In the genomic region with DNA sequence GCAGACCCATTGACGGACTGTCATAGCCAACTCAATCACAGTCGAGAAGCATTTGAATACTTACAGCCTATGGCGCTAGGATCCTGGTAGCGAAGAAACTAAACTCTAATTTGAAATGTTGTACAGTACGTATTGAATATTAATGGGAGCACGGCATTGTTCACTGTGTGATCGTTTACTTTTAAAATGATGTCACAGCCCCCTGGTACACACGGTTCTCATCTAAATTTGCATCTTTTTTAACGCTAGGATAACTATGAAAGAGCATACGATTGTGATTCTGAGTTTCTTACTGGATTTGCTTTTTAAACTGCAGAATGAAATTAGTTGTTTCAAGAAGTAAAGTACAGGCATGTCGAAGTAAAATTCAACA, we compare ENCODE assay signal across 8 cellular contexts. TPM values are rescaled to one million over a fixed set of nuclear protein-coding genes. Genes with fewer than 3 reads are reported as not detected.
A peak's percentile ranks its signal among the peaks of the same experiment; 100 is the strongest.
DNase-seq lines count a peak whose midpoint lies in the region; ATAC-seq, FAIRE-seq and TF ChIP-seq lines count a peak whose summit lies in the region.

No MANE protein-coding gene starts in this region.

- peak overlapping the region; percentile 97 for H3K27ac Mint-ChIP-seq in astrocyte (ENCODE audit: unreplicated experiment)

- no peaks in the 10 kb centered on the region for H4K20me1 ChIP-seq in astrocyte (ENCODE audit: insufficient read depth, low read length)

- H3K23ac ChIP-seq in mesendoderm (ENCODE audit: low read length) = no peak overlapping the region

- H3K9ac ChIP-seq in astrocyte (ENCODE audit: low read length) (peak overlapping the region; percentile 87), mesendoderm (ENCODE audit: low read length) (peak overlapping the region; percentile 80)

- no peaks in the 10 kb centered on the region for H3K9me3 Mint-ChIP-seq in astrocyte (ENCODE audit: unreplicated experiment)

- H3K27ac ChIP-seq in astrocyte (ENCODE audit: low read depth, low read length) (peak overlapping the region; percentile 91), mesendoderm (ENCODE audit: low read depth, low read length) (peak overlapping the region; percentile 98)

- peaks cover 8% of the 10 kb centered on the region for H3K4me1 Mint-ChIP-seq in astrocyte (ENCODE audit: low read depth, unreplicated experiment)

- H3K79me2 ChIP-seq in astrocyte (ENCODE audit: insufficient read depth, low read length) = peaks cover 34% of the 10 kb centered on the region
- H3K79me2 ChIP-seq in mesendoderm (ENCODE audit: control insufficient read depth, insufficient read depth, low read length) = peaks cover 6% of the 10 kb centered on the region

- FAIRE-seq in astrocyte (lab: Jason Lieb, UNC) = no peak

- peak overlapping the region; percentile 94 for H3K18ac ChIP-seq in mesendoderm (ENCODE audit: low read length)

- no peaks in the 10 kb centered on the region for H3K36me3 Mint-ChIP-seq in astrocyte (ENCODE audit: low read depth, unreplicated experiment)

- peak overlapping the region; percentile 95 for H3K4me3 ChIP-seq in GM12864 (ENCODE audit: low read depth, low read length)
- peak overlapping the region; percentile 86 for H3K4me3 ChIP-seq in astrocyte (ENCODE audit: insufficient read depth, low read depth, low read length)
- no peak overlapping the region for H3K4me3 ChIP-seq in mesendoderm (ENCODE audit: low read length)

- peak overlapping the region; percentile 57 for H2BK5ac ChIP-seq in mesendoderm (ENCODE audit: low read length)

- peaks cover 2% of the 10 kb centered on the region for H3K79me1 ChIP-seq in mesendoderm (ENCODE audit: low read length)

- H3K4ac ChIP-seq in mesendoderm (ENCODE audit: low read depth, low read length) = peak overlapping the region; percentile 73

- no peak overlapping the region for H2AK5ac ChIP-seq in mesendoderm (ENCODE audit: low read length)

- H3K4me2 ChIP-seq in astrocyte (ENCODE audit: low read length) (peak overlapping the region; percentile 92), mesendoderm (ENCODE audit: low read length) (no peak overlapping the region)

- H3K56ac ChIP-seq in mesendoderm (ENCODE audit: low read length) = peak overlapping the region; percentile 96

- H3K27me3 ChIP-seq in astrocyte (ENCODE audit: insufficient read depth, low read length) (no peaks in the 10 kb centered on the region), mesendoderm (ENCODE audit: insufficient read depth, low read length, poor library complexity) (no peaks in the 10 kb centered on the region)

- DNase-seq in GM12864 (ENCODE audit: low read depth) (no peak), astrocyte (ENCODE audit: low read depth) (no peak), mesendoderm (no peak), cerebellar nuclear complex (lab: John Stamatoyannopoulos, UW) (no peak), AG08395 (ENCODE audit: low spot score) (no peak), GM13977 (ENCODE audit: low spot score) (no peak), HK-2 (ENCODE audit: unreplicated experiment) (no peak)

- WGBS in mesendoderm (ENCODE audit: extremely low coverage, insufficient coverage, low lambda C conversion rate) = no CpG with 5 or more reads among the region's 11 CpGs

- no peak overlapping the region for H4K5ac ChIP-seq in mesendoderm (ENCODE audit: low read length)

- in situ Hi-C loops in GM13977 (cut with MboI; ENCODE audit: low pct_unique_long_range_greater_than_20kb, low sequenced_read_pairs, unreplicated experiment) = no loop called here

- no peaks in the 10 kb centered on the region for H3K9me3 ChIP-seq in astrocyte (ENCODE audit: insufficient read depth, low read depth, low read length)

- no peak overlapping the region for H2BK15ac ChIP-seq in mesendoderm (replicated peaks; ENCODE audit: low read depth)

- H4K8ac ChIP-seq in mesendoderm (ENCODE audit: low read depth, low read length) = peak overlapping the region; percentile 65

- peak; percentile 4 for ATAC-seq in HG02884 (IDR thresholded peaks at IDR 0.05; ENCODE audit: unreplicated experiment)

- H2BK120ac ChIP-seq in mesendoderm (ENCODE audit: low read depth, low read length) = no peak overlapping the region

- H3K36me3 ChIP-seq in astrocyte (ENCODE audit: insufficient read depth, low read length) (no peaks in the 10 kb centered on the region), mesendoderm (ENCODE audit: control insufficient read depth, insufficient read depth, low read length) (no peaks in the 10 kb centered on the region)

- H3K4me3 Mint-ChIP-seq in astrocyte (ENCODE audit: unreplicated experiment) = peak overlapping the region; percentile 85

- TF ChIP-seq CTCF in GM12864 (IDR thresholded peaks at IDR 0.05; ENCODE audit: low read depth, low read length, missing control alignments) = no peak
- TF ChIP-seq CTCF in astrocyte (IDR thresholded peaks at IDR 0.05; ENCODE audit: insufficient read depth, low read depth, low read length) = no peak
- no peak for TF ChIP-seq CTCF in GM13977 (IDR thresholded peaks at IDR 0.05; ENCODE audit: extremely low read depth, insufficient read depth, missing control alignments)

- H3K4me1 ChIP-seq in astrocyte (ENCODE audit: insufficient read depth, low read length) (peaks cover 17% of the 10 kb centered on the region), mesendoderm (ENCODE audit: control insufficient read depth, low read depth, low read length) (peaks cover 3% of the 10 kb centered on the region)

- H3K27me3 Mint-ChIP-seq in astrocyte (ENCODE audit: low read depth, unreplicated experiment) = no peaks in the 10 kb centered on the region

- H2AFZ ChIP-seq in astrocyte (ENCODE audit: low read depth, low read length) = peak overlapping the region; percentile 95

RNA-seq across cellular contexts. Expression of gene NAPEPLD, which starts 0.9 kb away (rescaled TPM):
- 7.6 and 8.7 TPM in 2 replicates for total RNA-seq in astrocyte
- 2.1 TPM for polyA plus RNA-seq in mesendoderm (2013, experiment 1 of 2)
- polyA plus RNA-seq in mesendoderm (2013, experiment 2 of 2) = 2.1 TPM
